ENCODE assay signal across 1 cellular context in the genomic region with DNA sequence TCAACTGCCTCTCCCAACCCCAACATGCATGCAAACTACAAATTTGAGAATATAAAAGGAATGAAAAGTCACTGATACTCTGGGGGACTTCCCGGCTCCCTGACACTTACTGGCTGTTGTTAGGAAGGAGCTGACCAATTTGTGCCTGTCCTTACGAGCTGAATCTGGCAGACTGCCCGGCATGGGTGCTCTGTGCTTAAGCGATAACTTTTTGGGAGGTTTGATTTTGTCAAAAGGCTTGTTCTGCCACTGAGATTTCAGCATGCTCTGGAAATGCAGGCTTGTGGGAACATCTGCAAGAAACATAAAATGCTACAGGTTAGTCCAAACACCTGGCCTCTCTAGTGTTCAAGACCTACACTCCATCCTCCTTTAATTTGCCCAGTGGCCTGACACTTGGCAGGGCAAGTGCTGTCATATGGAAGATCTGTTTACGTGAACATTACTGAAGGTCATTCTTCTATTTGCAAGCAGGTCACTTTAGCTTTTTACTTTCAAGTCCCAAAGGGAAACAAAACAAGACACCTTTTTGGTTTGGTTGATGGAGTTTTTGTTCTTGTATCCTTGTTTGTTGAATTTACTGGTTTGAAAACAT.
A peak's percentile ranks its signal among the peaks of the same experiment; 100 is the strongest.
TF ChIP-seq lines count a peak whose summit lies in the region.

No MANE protein-coding gene starts in this region.

TF ChIP-seq in K562, 482 proteins besides CTCF, POLR2A, EP300 and RAD21 (continued from another document):
- TF ChIP-seq, protein P1, sequence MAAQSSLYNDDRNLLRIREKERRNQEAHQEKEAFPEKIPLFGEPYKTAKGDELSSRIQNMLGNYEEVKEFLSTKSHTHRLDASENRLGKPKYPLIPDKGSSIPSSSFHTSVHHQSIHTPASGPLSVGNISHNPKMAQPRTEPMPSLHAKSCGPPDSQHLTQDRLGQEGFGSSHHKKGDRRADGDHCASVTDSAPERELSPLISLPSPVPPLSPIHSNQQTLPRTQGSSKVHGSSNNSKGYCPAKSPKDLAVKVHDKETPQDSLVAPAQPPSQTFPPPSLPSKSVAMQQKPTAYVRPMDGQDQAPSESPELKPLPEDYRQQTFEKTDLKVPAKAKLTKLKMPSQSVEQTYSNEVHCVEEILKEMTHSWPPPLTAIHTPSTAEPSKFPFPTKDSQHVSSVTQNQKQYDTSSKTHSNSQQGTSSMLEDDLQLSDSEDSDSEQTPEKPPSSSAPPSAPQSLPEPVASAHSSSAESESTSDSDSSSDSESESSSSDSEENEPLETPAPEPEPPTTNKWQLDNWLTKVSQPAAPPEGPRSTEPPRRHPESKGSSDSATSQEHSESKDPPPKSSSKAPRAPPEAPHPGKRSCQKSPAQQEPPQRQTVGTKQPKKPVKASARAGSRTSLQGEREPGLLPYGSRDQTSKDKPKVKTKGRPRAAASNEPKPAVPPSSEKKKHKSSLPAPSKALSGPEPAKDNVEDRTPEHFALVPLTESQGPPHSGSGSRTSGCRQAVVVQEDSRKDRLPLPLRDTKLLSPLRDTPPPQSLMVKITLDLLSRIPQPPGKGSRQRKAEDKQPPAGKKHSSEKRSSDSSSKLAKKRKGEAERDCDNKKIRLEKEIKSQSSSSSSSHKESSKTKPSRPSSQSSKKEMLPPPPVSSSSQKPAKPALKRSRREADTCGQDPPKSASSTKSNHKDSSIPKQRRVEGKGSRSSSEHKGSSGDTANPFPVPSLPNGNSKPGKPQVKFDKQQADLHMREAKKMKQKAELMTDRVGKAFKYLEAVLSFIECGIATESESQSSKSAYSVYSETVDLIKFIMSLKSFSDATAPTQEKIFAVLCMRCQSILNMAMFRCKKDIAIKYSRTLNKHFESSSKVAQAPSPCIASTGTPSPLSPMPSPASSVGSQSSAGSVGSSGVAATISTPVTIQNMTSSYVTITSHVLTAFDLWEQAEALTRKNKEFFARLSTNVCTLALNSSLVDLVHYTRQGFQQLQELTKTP (IDR thresholded peaks at IDR 0.05; ENCODE audit: low read depth in 1 of 2, partially characterized antibody in 2 of 2), result no peak
- TF ChIP-seq NFIC (IDR thresholded peaks at IDR 0.05), result peak; percentile 64
- TF ChIP-seq HNRNPL (IDR thresholded peaks at IDR 0.05; ENCODE audit: low read depth, low read length), result no peak
- no peak for TF ChIP-seq ZSCAN29 (IDR thresholded peaks at IDR 0.05)
- peak; percentile 23 for TF ChIP-seq CBFA2T2 (conservative IDR thresholded peaks at IDR 0.05)
- TF ChIP-seq RCOR1 (IDR thresholded peaks at IDR 0.05; ENCODE audit: borderline replicate concordance in 1 of 2, low read depth in 2 of 2, low read length in 2 of 2), result peak; percentile 53 to 71; a peak in 2 of 4 replicates
- no peak for TF ChIP-seq CREM (IDR thresholded peaks at IDR 0.05; ENCODE audit: low read depth)
- no peak for TF ChIP-seq PRPF4 (IDR thresholded peaks at IDR 0.05; ENCODE audit: insufficient read depth, low read depth, low read length, poor library complexity, severe bottlenecking)
- TF ChIP-seq, protein P2, sequence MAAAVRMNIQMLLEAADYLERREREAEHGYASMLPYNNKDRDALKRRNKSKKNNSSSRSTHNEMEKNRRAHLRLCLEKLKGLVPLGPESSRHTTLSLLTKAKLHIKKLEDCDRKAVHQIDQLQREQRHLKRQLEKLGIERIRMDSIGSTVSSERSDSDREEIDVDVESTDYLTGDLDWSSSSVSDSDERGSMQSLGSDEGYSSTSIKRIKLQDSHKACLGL (CRISPR knock-in tag; IDR thresholded peaks at IDR 0.05; ENCODE audit: borderline replicate concordance, poor library complexity, severe bottlenecking), result no peak
- TF ChIP-seq TAL1 (IDR thresholded peaks at IDR 0.05), result peak; percentile 24; the same call in 1 of the 2 replicates
- TF ChIP-seq HDAC1 (IDR thresholded peaks at IDR 0.05), result 0 out of 4 replicates have a peak, but pooled peaks of 1 of the 2 experiments have one; percentile 18
- TF ChIP-seq PTRF (tag; IDR thresholded peaks at IDR 0.05), result no peak
- peak; percentile 62 to 79 for TF ChIP-seq KDM1A (IDR thresholded peaks at IDR 0.05)
